Comparison of ENCODE assay signal across 1 cellular context in genomic region chr17:56876766-56877179, GRCh38.
TF ChIP-seq lines count a peak whose summit lies in the region.

No MANE protein-coding gene starts in this region.

TF ChIP-seq in K562, 482 proteins besides CTCF, POLR2A, EP300 and RAD21 (continued from another document and continues in another):
- TF ChIP-seq CUX1 (CRISPR knock-in tag; IDR thresholded peaks at IDR 0.05) (0 out of 2 replicates have a peak, but pooled peaks have one; percentile 37), ZNF696 (CRISPR knock-in tag; conservative IDR thresholded peaks at IDR 0.05) (no peak), BCOR (IDR thresholded peaks at IDR 0.05) (no peak), MXD1 (CRISPR knock-in tag; IDR thresholded peaks at IDR 0.05; ENCODE audit: borderline replicate concordance, poor library complexity, severe bottlenecking) (no peak), ZNF274 (IDR thresholded peaks at IDR 0.05; ENCODE audit: borderline replicate concordance, low read depth, low read length) (no peak), SRSF9 (IDR thresholded peaks at IDR 0.05; ENCODE audit: borderline replicate concordance, low read depth, low read length) (no peak), FIP1L1 (IDR thresholded peaks at IDR 0.05; ENCODE audit: low read depth, low read length, poor library complexity, severe bottlenecking) (no peak), BRCA1 (IDR thresholded peaks at IDR 0.05) (no peak), BRCA1 (CRISPR knock-in tag; IDR thresholded peaks at IDR 0.05) (no peak), TAF7 (tag; IDR thresholded peaks at IDR 0.05) (no peak), RUNX1 (IDR thresholded peaks at IDR 0.05; ENCODE audit: low read depth) (no peak), TOE1 (IDR thresholded peaks at IDR 0.05; ENCODE audit: borderline replicate concordance) (no peak), TOE1 (CRISPR knock-in tag; IDR thresholded peaks at IDR 0.05; ENCODE audit: borderline replicate concordance, low read depth) (no peak), BRD9 (IDR thresholded peaks at IDR 0.05; ENCODE audit: low read depth, partially characterized antibody) (no peak), CCAR2 (IDR thresholded peaks at IDR 0.05; ENCODE audit: low read depth, low read length) (no peak), SRF (CRISPR knock-in tag; IDR thresholded peaks at IDR 0.05) (no peak; a peak in 1 of 4 replicates), XRCC5 (IDR thresholded peaks at IDR 0.05; ENCODE audit: low read depth, low read length) (no peak), CBFA2T2 (conservative IDR thresholded peaks at IDR 0.05) (peak; percentile 32; the same call in 1 of the 2 replicates), CC2D1A (IDR thresholded peaks at IDR 0.05) (no peak), ZBTB12 (CRISPR knock-in tag; IDR thresholded peaks at IDR 0.05) (peak; percentile 58; the same call in 1 of the 2 replicates), ZNF133 (CRISPR knock-in tag; IDR thresholded peaks at IDR 0.05) (no peak), NR0B1 (IDR thresholded peaks at IDR 0.05; ENCODE audit: partially characterized antibody) (no peak), ID3 (CRISPR knock-in tag; IDR thresholded peaks at IDR 0.05) (no peak), ID3 (tag; IDR thresholded peaks at IDR 0.05) (0 out of 2 replicates have a peak, but pooled peaks have one; percentile 53), ZNF518B (CRISPR knock-in tag; IDR thresholded peaks at IDR 0.05) (no peak), ZNF584 (CRISPR knock-in tag; IDR thresholded peaks at IDR 0.05; ENCODE audit: low read depth) (peak; percentile 2; the same call in 1 of the 2 replicates), SMARCB1 (IDR thresholded peaks at IDR 0.05; ENCODE audit: insufficient read length, low read depth) (no peak), ZNF239 (CRISPR knock-in tag; IDR thresholded peaks at IDR 0.05) (0 out of 2 replicates have a peak, but pooled peaks have one; percentile 29), GABPA (tag; conservative IDR thresholded peaks at IDR 0.05; ENCODE audit: low read depth) (peak; percentile 31; the same call in 1 of the 2 replicates), BACH1 (tag; IDR thresholded peaks at IDR 0.05) (no peak), ZBTB40 (IDR thresholded peaks at IDR 0.05) (no peak), ZBTB40 (CRISPR knock-in tag; IDR thresholded peaks at IDR 0.05) (no peak), OTX1 (CRISPR knock-in tag; IDR thresholded peaks at IDR 0.05) (0 out of 2 replicates have a peak, but pooled peaks have one; percentile 66), JUN (IDR thresholded peaks at IDR 0.05; ENCODE audit: borderline replicate concordance, low read depth, low read length) (no peak), JUN (CRISPR knock-in tag; IDR thresholded peaks at IDR 0.05; ENCODE audit: borderline replicate concordance) (no peak), E2F6 (IDR thresholded peaks at IDR 0.05; ENCODE audit: borderline replicate concordance in 1 of 2, extremely low read depth in 1 of 2, insufficient read depth in 1 of 2, insufficient read length in 1 of 2, low read depth in 1 of 2, low read length in 1 of 2, poor library complexity in 1 of 2, severe bottlenecking in 1 of 2) (no peak), DMBX1 (CRISPR knock-in tag; IDR thresholded peaks at IDR 0.05; ENCODE audit: borderline replicate concordance) (peak; percentile 42; the same call in 1 of the 2 replicates), HNRNPK (IDR thresholded peaks at IDR 0.05; ENCODE audit: low read depth, low read length, poor library complexity, severe bottlenecking) (no peak), NFIC (IDR thresholded peaks at IDR 0.05) (peak; percentile 68)
